In the genomic region with DNA sequence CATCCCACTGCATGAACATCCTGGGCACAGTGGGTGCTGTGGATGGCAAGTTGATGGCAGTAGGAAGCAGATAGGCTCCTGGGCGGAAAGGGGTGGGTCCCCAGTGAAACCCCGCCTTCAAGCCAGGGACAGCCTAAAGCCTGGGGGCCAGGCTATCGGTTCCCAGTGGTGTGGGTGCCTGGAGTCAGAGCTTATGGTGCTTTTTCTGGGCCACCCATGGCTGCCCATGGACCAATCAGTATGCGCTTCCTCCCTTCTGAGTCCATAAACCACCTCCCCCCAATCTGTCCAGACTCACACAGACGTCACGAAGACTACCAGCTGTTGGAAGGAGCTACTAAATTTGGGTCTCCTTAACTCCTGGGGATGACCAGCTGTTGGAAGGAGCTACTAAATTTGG, we compare ENCODE assay signal across 19 cellular contexts.
"Had no signal": no experiment of that assay in that cellular context is flagged by ENCODE, and none has a peak within 500 bp of the region (broad histone marks: within the 10 kb centered on the region; RNA-seq: fewer than 3 reads in every experiment).

No MANE protein-coding gene starts in this region.

- H3K4me3 ChIP-seq: heart left ventricle, ovary, right atrium auricular region, smooth muscle cell, suprapubic skin, thyroid gland had no signal

- H3K4me3 Mint-ChIP-seq: natural killer cell, neural crest cell, type B pancreatic cell had no signal

- DNase-seq: cortex of kidney; effector memory CD4-positive, alpha-beta T cell; heart left ventricle; hippocampal formation; left colon; natural killer cell; nucleus accumbens; ovary; stimulated activated CD4-positive, alpha-beta T cell treated with anti-CD3 and anti-CD28 coated beads, Interleukin-2, amount 100 ng/mL, for 48 hours; stimulated activated naive CD4-positive, alpha-beta T cell treated with Interleukin-2 at 50 U/mL for 16 hours; thyroid gland had no signal

- H3K27ac ChIP-seq: heart left ventricle, ovary, right atrium auricular region, suprapubic skin, thyroid gland had no signal

- H3K4me1 ChIP-seq: heart left ventricle, right atrium auricular region, suprapubic skin, thyroid gland had no signal

- H3K4me2 ChIP-seq: smooth muscle cell had no signal

- H3K9me3 Mint-ChIP-seq: natural killer cell, neural crest cell, type B pancreatic cell had no signal

- H3K27ac Mint-ChIP-seq: natural killer cell, type B pancreatic cell had no signal

- H3K36me3 ChIP-seq: heart left ventricle, ovary, right atrium auricular region, suprapubic skin, thyroid gland had no signal

- H3K27me3 ChIP-seq: heart left ventricle, ovary, right atrium auricular region, thyroid gland had no signal

- H3K9me3 ChIP-seq: heart left ventricle, ovary, right atrium auricular region, suprapubic skin, thyroid gland had no signal

- FAIRE-seq: endometrium, frontal cortex, urothelium cell line had no signal

- H3K27me3 Mint-ChIP-seq: type B pancreatic cell had no signal

- ATAC-seq: left colon had no signal

- H3K36me3 Mint-ChIP-seq: natural killer cell, type B pancreatic cell had no signal

- H3K4me1 Mint-ChIP-seq: natural killer cell, neural crest cell had no signal
